8 cellular contexts compared by ENCODE assay signal in genomic region chr15:89243691-89244511, GRCh38. TPM values are rescaled to one million over a fixed set of nuclear protein-coding genes. Genes with fewer than 3 reads are reported as not detected.
DNase-seq lines count a peak whose midpoint lies in the region; ATAC-seq and TF ChIP-seq lines count a peak whose summit lies in the region.

Gene FANCI, plus strand, starts transcription at chr15:89243979. Its CDS starts 3,669 bp downstream, at chr15:89247648.

- H3K36me3 ChIP-seq in OCI-LY3 (replicated peaks; ENCODE audit: low read depth, low read length) (peaks cover 27% of the 10 kb centered on the region), mucosa of descending colon (ENCODE audit: low read depth) (no peaks in the 10 kb centered on the region)

- TF ChIP-seq CTCF in OCI-LY3 (IDR thresholded peaks at IDR 0.05; ENCODE audit: low read depth, low read length): peak; percentile 75
- peak; percentile 32 for TF ChIP-seq CTCF in epithelial cell of esophagus (IDR thresholded peaks at IDR 0.05; ENCODE audit: insufficient read depth, low read depth, low read length, missing control alignments)
- peak; percentile 37 for TF ChIP-seq CTCF in mucosa of descending colon (IDR thresholded peaks at IDR 0.05)

- H3K4me1 ChIP-seq in OCI-LY3 (ENCODE audit: low read length): peaks cover 18% of the 10 kb centered on the region
- H3K4me1 ChIP-seq in mucosa of descending colon (ENCODE audit: low read depth): peaks cover 8% of the 10 kb centered on the region

- H3K4me3 ChIP-seq in OCI-LY3 (ENCODE audit: low read length): peak within 1 kb of the TSS; percentile 86
- peak within 1 kb of the TSS; percentile 94 for H3K4me3 ChIP-seq in epithelial cell of esophagus (ENCODE audit: low read length)
- H3K4me3 ChIP-seq in mucosa of descending colon: peak within 1 kb of the TSS; percentile 55

- H4K20me1 ChIP-seq in OCI-LY3 (ENCODE audit: insufficient read depth, low read length): peaks cover 11% of the 10 kb centered on the region

- H3K9me3 ChIP-seq in OCI-LY3 (ENCODE audit: insufficient read depth, low read length) (no peaks in the 10 kb centered on the region), mucosa of descending colon (no peaks in the 10 kb centered on the region)

- H3K27me3 ChIP-seq in OCI-LY3 (ENCODE audit: low read depth, low read length): no peaks in the 10 kb centered on the region

- peak within 1 kb of the TSS; percentile 95 for H2AFZ ChIP-seq in OCI-LY3 (ENCODE audit: low read depth, low read length)

- peaks cover 45% of the 10 kb centered on the region for H3K79me2 ChIP-seq in OCI-LY3 (ENCODE audit: low read length)

- intact Hi-C loops in mucosa of descending colon (cut with DNase I, micrococcal nuclease): no loop called here

- peak; percentile 96 for DNase-seq in DMS114 treated with DMSO at 0.1 percent for 48 hours (lab: John Stamatoyannopoulos, UW; ENCODE audit: unreplicated experiment)
- DNase-seq in HuH-7.5 (ENCODE audit: low spot score): peak; percentile 88
- DNase-seq in activated T-cell treated with anti-CD3 and anti-CD28 coated beads for 1 hour (ENCODE audit: low read depth): peak; percentile 95
- peak; percentile 97 for DNase-seq in epithelial cell of esophagus (ENCODE audit: low read depth)
- peak; percentile 98 to 99 (median 99) for DNase-seq in mucosa of descending colon
- DNase-seq in stimulated activated CD8-positive, alpha-beta memory T cell treated with anti-CD3 and anti-CD28 coated beads, Interleukin-4, amount 100 ng/mL, for 24 hours (ENCODE audit: low read depth): peak; percentile 95

- H3K27ac ChIP-seq in OCI-LY3 (ENCODE audit: low read length): peak within 1 kb of the TSS; percentile 83

- H3K9ac ChIP-seq in OCI-LY3 (ENCODE audit: low read length): peak within 1 kb of the TSS; percentile 88

- ATAC-seq in GM21526 (IDR thresholded peaks at IDR 0.05; ENCODE audit: low FRiP score, unreplicated experiment) (peak; percentile 93), mucosa of descending colon (peak; percentile 100)

- peak within 1 kb of the TSS; percentile 85 for H3K4me2 ChIP-seq in OCI-LY3 (ENCODE audit: low read length)

RNA-seq across cellular contexts. Expression of gene FANCI, which starts in this region (rescaled TPM):
- total RNA-seq in mucosa of descending colon: 10 to 100 TPM; 12.9 to 27.1 (median 14.0) TPM

Comparison
In these comparisons a context has a peak if more than half of its experiments do, and no peak if none do; other contexts are left out.
1. Peak in every context shown above with its lines: DNase-seq, ATAC-seq, H3K4me3 ChIP-seq and H3K27ac ChIP-seq.